1 cellular context compared by ENCODE assay signal in the genomic region with DNA sequence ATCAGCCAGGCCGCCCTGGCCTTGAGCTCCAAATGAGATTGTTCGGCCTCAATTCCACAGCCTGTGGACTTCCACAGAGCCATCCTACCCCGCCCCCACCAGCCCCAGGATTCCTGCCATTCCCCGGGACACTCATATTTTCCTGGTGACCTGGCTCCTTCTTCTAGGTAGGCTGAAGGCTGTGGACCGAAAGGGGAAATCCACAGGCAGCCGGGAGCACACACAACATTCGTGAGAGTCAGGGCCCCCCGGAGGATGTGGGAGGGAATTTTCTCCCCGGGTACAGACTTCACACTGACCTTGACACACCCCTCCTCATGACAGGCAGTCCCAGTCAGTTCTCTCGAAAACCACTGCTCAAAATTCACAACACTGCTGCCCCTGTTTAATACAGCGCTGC.
TF ChIP-seq lines count a peak whose summit lies in the region.

No MANE protein-coding gene starts in this region.

TF ChIP-seq in IMR-90, 13 proteins besides CTCF, POLR2A, EP300 and RAD21 (continued from another document):
- 0 out of 2 replicates have a peak, but pooled peaks have one; percentile 18 for TF ChIP-seq SMC3 (IDR thresholded peaks at IDR 0.05; ENCODE audit: low read depth, low read length)
